ENCODE assay signal across 2 cellular contexts in genomic region chr1:207049054-207049453, GRCh38.
TF ChIP-seq lines count a peak whose summit lies in the region.

No MANE protein-coding gene starts in this region.

TF ChIP-seq in SK-N-SH, 30 proteins besides CTCF, POLR2A, EP300 and RAD21:
- no peak for TF ChIP-seq NRF1 (IDR thresholded peaks at IDR 0.05; ENCODE audit: low read depth, low read length)
- no peak for TF ChIP-seq MAX (IDR thresholded peaks at IDR 0.05; ENCODE audit: low read depth)
- no peak for TF ChIP-seq PBX3 (IDR thresholded peaks at IDR 0.05)
- no peak for TF ChIP-seq TAF1 (IDR thresholded peaks at IDR 0.05; ENCODE audit: borderline replicate concordance, low read depth, low read length)
- TF ChIP-seq IRF3 (IDR thresholded peaks at IDR 0.05; ENCODE audit: low read depth, low read length): no peak
- no peak for TF ChIP-seq MXI1 (IDR thresholded peaks at IDR 0.05; ENCODE audit: low read depth, low read length)
- TF ChIP-seq TCF12 (IDR thresholded peaks at IDR 0.05): no peak
- TF ChIP-seq USF1 (IDR thresholded peaks at IDR 0.05; ENCODE audit: borderline replicate concordance, low read depth): no peak
- TF ChIP-seq FOXJ3 (CRISPR knock-in tag; IDR thresholded peaks at IDR 0.05): no peak
- TF ChIP-seq YY1 (IDR thresholded peaks at IDR 0.05; ENCODE audit: low read depth): no peak
- no peak for TF ChIP-seq CHD2 (IDR thresholded peaks at IDR 0.05; ENCODE audit: low read length, partially characterized antibody)
- TF ChIP-seq NFIC (IDR thresholded peaks at IDR 0.05; ENCODE audit: borderline replicate concordance): no peak
TF ChIP-seq in SK-N-SH: peak in this region for 0.

TF ChIP-seq in SK-N-SH treated with all-trans-retinoic acid at 6 μM for 48 hours, 23 proteins besides CTCF, POLR2A, EP300 and RAD21:
- TF ChIP-seq OSR1 (CRISPR knock-in tag; IDR thresholded peaks at IDR 0.05) (no peak), ZNF8 (CRISPR knock-in tag; IDR thresholded peaks at IDR 0.05) (no peak), ESRRG (CRISPR knock-in tag; IDR thresholded peaks at IDR 0.05) (no peak), CSDC2 (CRISPR knock-in tag; IDR thresholded peaks at IDR 0.05) (no peak), SNAI2 (CRISPR knock-in tag; IDR thresholded peaks at IDR 0.05) (no peak), TOX (CRISPR knock-in tag; IDR thresholded peaks at IDR 0.05; ENCODE audit: borderline replicate concordance) (no peak), PATZ1 (CRISPR knock-in tag; IDR thresholded peaks at IDR 0.05; ENCODE audit: borderline replicate concordance) (no peak), ISL1 (CRISPR knock-in tag; IDR thresholded peaks at IDR 0.05) (no peak), POU6F1 (CRISPR knock-in tag; IDR thresholded peaks at IDR 0.05; ENCODE audit: borderline replicate concordance, low read depth) (no peak), TCF4 (CRISPR knock-in tag; IDR thresholded peaks at IDR 0.05; ENCODE audit: borderline replicate concordance) (no peak), GLIS3 (CRISPR knock-in tag; IDR thresholded peaks at IDR 0.05) (no peak), ZNF565 (CRISPR knock-in tag; conservative IDR thresholded peaks at IDR 0.05; ENCODE audit: low read depth) (no peak), ZFP3 (CRISPR knock-in tag; IDR thresholded peaks at IDR 0.05) (no peak), RARB (CRISPR knock-in tag; IDR thresholded peaks at IDR 0.05) (no peak), CREB5 (CRISPR knock-in tag; IDR thresholded peaks at IDR 0.05; ENCODE audit: low read depth) (no peak), TSHZ2 (CRISPR knock-in tag; IDR thresholded peaks at IDR 0.05) (no peak), ZFP30 (CRISPR knock-in tag; IDR thresholded peaks at IDR 0.05) (no peak)
